10 cellular contexts compared by ENCODE assay signal in the genomic region with DNA sequence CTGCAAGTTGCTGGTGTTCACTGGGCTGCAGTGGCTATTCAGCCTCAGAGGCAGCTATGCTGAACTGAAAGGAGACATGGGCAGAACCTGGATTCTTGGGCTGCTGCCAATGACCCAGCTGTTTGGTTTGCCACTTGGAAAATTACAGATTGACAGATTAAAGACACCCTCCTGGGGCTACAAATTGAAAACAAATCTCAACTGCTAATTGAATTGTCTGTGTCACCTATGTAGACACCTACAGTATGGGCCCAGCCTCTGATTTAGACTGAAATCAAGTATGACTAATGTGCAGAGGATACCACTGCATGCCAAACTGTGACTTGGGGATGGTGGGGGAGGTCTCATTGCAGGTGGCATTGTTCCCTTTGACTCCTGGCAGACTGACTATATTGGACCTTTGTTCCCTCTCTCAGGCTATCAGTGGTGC. TPM values are rescaled to one million over a fixed set of nuclear protein-coding genes. Genes with fewer than 3 reads are reported as not detected.
DNase-seq lines count a peak whose midpoint lies in the region; ATAC-seq and TF ChIP-seq lines count a peak whose summit lies in the region.
"Had no signal": no experiment of that assay in that cellular context is flagged by ENCODE, and none has a peak within 500 bp of the region (broad histone marks: within the 10 kb centered on the region; RNA-seq: fewer than 3 reads in every experiment).

No MANE protein-coding gene starts in this region.

- no peak overlapping the region for H3K4me3 ChIP-seq in left lung
- H3K4me3 ChIP-seq: dorsolateral prefrontal cortex had no signal

- no peaks in the 10 kb centered on the region for H3K36me3 ChIP-seq in left lung

- peaks cover 0 to 12% of the 10 kb centered on the region in 2 donors for H3K4me1 ChIP-seq in left lung

- H3K27me3 ChIP-seq in left lung: no peaks in the 10 kb centered on the region
- H3K27me3 ChIP-seq: dorsolateral prefrontal cortex had no signal

- no peaks in the 10 kb centered on the region for H3K9me3 ChIP-seq in left lung

- in situ Hi-C loops in GM13976 (cut with MboI; ENCODE audit: low sequenced_read_pairs, unreplicated experiment): no loop called here

- DNase-seq in NCI-H1092 treated with DMSO at 0.1 percent for 48 hours (lab: John Stamatoyannopoulos, UW) (peak; percentile 3), NCI-H1092 (lab: John Stamatoyannopoulos, UW) (no peak), D341Med (ENCODE audit: low spot score) (peak; percentile 44), RPMI7951 (ENCODE audit: low read depth) (peak; percentile 16), left lung (no peak), GM13976 (ENCODE audit: low spot score) (no peak)
- DNase-seq: activated effector memory CD4-positive, alpha-beta T cell treated with anti-CD3 and anti-CD28 coated beads, Interleukin-2, amount 50 U/mL, for 16 hours had no signal

- H3K27ac ChIP-seq in left lung: no peak overlapping the region
- H3K27ac ChIP-seq: dorsolateral prefrontal cortex had no signal

- TF ChIP-seq CTCF in left lung (IDR thresholded peaks at IDR 0.05): no peak
- TF ChIP-seq CTCF in GM13976 (IDR thresholded peaks at IDR 0.05; ENCODE audit: borderline replicate concordance, control extremely low read depth, extremely low read depth, insufficient read depth, missing control alignments): no peak

- ATAC-seq in left lung (peak; percentile 47), HG03108 (IDR thresholded peaks at IDR 0.05; ENCODE audit: unreplicated experiment) (no peak), HG03175 (IDR thresholded peaks at IDR 0.05; ENCODE audit: unreplicated experiment) (no peak)

- intact Hi-C loops in left lung (cut with DNase I): loop anchor here in 1 of 2 donors (10.0 kb wide), 1 partner anchor 57 kb away; no protein-coding TSS in a partner anchor

RNA-seq across cellular contexts. Expression of gene ITSN2, which starts 42.8 kb away (rescaled TPM):
- 22.5 and 24.0 TPM in 2 replicates for total RNA-seq in RPMI7951 (2014; rRNA removed; shearing (Covaris generic))
- total RNA-seq in left lung: 10 to 100 TPM; 80.5 to 85.6 TPM

Comparison
In these comparisons a context has a peak if more than half of its experiments do, and no peak if none do; other contexts are left out.
1. DNase-seq: peak in NCI-H1092 treated with DMSO at 0.1 percent for 48 hours (single experiment), D341Med (single experiment) and RPMI7951 (single experiment); none in NCI-H1092 (single experiment), left lung (0 of 2) and GM13976 (single experiment).